ENCODE assay signal across 33 cellular contexts in the genomic region with DNA sequence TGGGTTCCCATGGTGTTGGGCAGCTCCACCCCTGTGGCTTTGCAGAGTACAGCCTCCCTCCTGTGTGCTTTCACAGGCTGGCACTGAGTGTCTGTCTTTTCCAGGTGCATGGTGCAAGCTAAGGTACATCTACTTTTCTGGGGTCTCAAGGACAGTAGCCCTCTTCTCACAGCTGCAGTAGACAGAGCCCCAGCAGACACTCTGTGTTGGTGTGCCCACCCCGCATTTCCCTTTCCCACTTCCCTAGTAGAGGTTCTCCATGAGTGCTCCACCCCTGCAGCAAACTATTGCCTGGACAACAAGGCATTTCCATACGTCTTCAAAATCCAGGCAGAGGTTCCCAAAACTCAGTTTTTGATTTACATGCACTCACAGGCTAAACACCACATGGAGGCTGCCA.
"Had no signal": no experiment of that assay in that cellular context is flagged by ENCODE, and none has a peak within 500 bp of the region (broad histone marks: within the 10 kb centered on the region; RNA-seq: fewer than 3 reads in every experiment).

No MANE protein-coding gene starts in this region.

- H3K9me3 ChIP-seq: adrenal gland, ascending aorta, body of pancreas, breast epithelium had no signal

- H3K36me3 ChIP-seq: adrenal gland, ascending aorta, brain microvascular endothelial cell, breast epithelium, cardiac muscle cell had no signal

- ATAC-seq: activated naive CD4-positive, alpha-beta T cell treated with anti-CD3 and anti-CD28 coated beads, Interleukin-2, amount 50 U/mL, for 72 hours; activated naive CD8-positive, alpha-beta T cell treated with anti-CD3 and anti-CD28 coated beads, Interleukin-2, amount 50 U/mL, for 24 hours; activated T-cell treated with anti-CD3 and anti-CD28 coated beads, Interleukin-2, amount 50 U/mL, for 4 hours; activated T-cell treated with anti-CD3 and anti-CD28 coated beads, Interleukin-2, amount 50 U/mL, for 72 hours; activated T-helper 17 cell treated with anti-CD3 and anti-CD28 coated beads, Interleukin-2, amount 50 U/mL, for 72 hours; body of pancreas had no signal

- H3K4me1 ChIP-seq: adrenal gland, ascending aorta, body of pancreas, breast epithelium had no signal

- H3K27ac ChIP-seq: adrenal gland, ascending aorta, body of pancreas, brain microvascular endothelial cell, breast epithelium, cardiac muscle cell had no signal

- H3K4me3 ChIP-seq: adrenal gland, ascending aorta, body of pancreas, breast epithelium, cardiac muscle cell had no signal

- DNase-seq: activated effector memory CD4-positive, alpha-beta T cell treated with anti-CD3 and anti-CD28 coated beads, Interleukin-2, amount 50 U/mL, for 16 hours; activated effector memory CD4-positive, alpha-beta T cell treated with Interleukin-2 at 50 U/mL for 16 hours; activated gamma-delta T cell; activated gamma-delta T cell treated with Interleukin-2 at 50 U/mL for 16 hours; activated naive CD4-positive, alpha-beta T cell; activated naive CD4-positive, alpha-beta T cell treated with anti-CD3 and anti-CD28 coated beads for 36 hours; activated naive CD4-positive, alpha-beta T cell treated with anti-CD3 and anti-CD28 coated beads, Interleukin-2, amount 10 ng/mL, durations not matched to agents 7 days and 5 days; activated naive CD4-positive, alpha-beta T cell treated with anti-CD3 and anti-CD28 coated beads, Interleukin-2, amount 50 U/mL, for 16 hours; activated naive CD4-positive, alpha-beta T cell treated with Interleukin-2 at 50 U/mL for 16 hours; activated naive CD8-positive, alpha-beta T cell treated with anti-CD3 and anti-CD28 coated beads for 36 hours; activated naive CD8-positive, alpha-beta T cell treated with anti-CD3 and anti-CD28 coated beads, Interleukin-2, amount 10 ng/mL, durations not matched to agents 7 days and 5 days; activated naive CD8-positive, alpha-beta T cell treated with anti-CD3 and anti-CD28 coated beads, Interleukin-2, amount 50 U/mL, for 24 hours; activated T-cell treated with anti-CD3 and anti-CD28 coated beads for 4 hours; activated T-cell treated with anti-CD3 and anti-CD28 coated beads, Interleukin-2, amount 50 U/mL, for 1 hour; activated T-cell treated with anti-CD3 and anti-CD28 coated beads, Interleukin-2, amount 50 U/mL, for 24 hours; activated T-cell treated with anti-CD3 and anti-CD28 coated beads, Interleukin-2, amount 50 U/mL, for 4 hours; activated T-cell treated with anti-CD3 and anti-CD28 coated beads, Interleukin-2, amount 50 U/mL, for 48 hours; activated T-cell treated with anti-CD3 and anti-CD28 coated beads, Interleukin-2, amount 50 U/mL, for 72 hours; adrenal gland; amniotic stem cell; amygdala; anterior cingulate cortex; aorta; body of pancreas; brain microvascular endothelial cell; caudate nucleus; central memory CD4-positive, alpha-beta T cell; cerebellar nuclear complex had no signal

- H3K27me3 ChIP-seq: adrenal gland, ascending aorta, body of pancreas, brain microvascular endothelial cell, breast epithelium, cardiac muscle cell had no signal
